1 cellular context compared by ENCODE assay signal in the genomic region with DNA sequence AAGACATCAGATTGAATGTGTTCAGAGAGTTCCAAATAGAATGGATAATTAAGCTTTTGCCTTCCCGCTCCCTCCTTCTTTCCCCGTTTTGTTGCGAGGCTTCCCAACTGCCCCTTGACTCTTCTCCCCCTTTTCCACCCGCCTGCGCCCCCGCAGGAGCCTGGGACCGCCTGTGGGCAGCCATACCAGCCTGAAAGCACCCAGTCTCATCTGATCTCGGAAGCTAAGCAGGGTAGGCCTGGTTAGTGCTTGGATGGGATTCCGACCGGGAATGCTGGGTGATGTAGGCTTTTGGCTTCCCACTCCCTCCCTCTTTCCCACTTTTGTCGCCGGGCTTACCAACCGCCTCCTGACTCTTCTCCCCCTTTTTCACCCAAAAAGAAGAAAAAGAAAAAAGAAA.
TF ChIP-seq lines count a peak whose summit lies in the region.

No MANE protein-coding gene starts in this region.

TF ChIP-seq in H1, 55 proteins besides CTCF, POLR2A, EP300 and RAD21:
- TF ChIP-seq EGR1 (IDR thresholded peaks at IDR 0.05; ENCODE audit: borderline replicate concordance, low read depth, low read length): peak; percentile 57; the same call in 1 of the 2 replicates
- TF ChIP-seq SIN3A (conservative IDR thresholded peaks at IDR 0.05 in 1 of 2, IDR thresholded peaks at IDR 0.05 in 1 of 2; ENCODE audit: low read depth in 1 of 2, low read length in 2 of 2): no peak
- TF ChIP-seq, protein P1, sequence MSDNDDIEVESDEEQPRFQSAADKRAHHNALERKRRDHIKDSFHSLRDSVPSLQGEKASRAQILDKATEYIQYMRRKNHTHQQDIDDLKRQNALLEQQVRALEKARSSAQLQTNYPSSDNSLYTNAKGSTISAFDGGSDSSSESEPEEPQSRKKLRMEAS (IDR thresholded peaks at IDR 0.05): 0 out of 2 replicates have a peak, but pooled peaks have one; percentile 12
- TF ChIP-seq, protein P2, sequence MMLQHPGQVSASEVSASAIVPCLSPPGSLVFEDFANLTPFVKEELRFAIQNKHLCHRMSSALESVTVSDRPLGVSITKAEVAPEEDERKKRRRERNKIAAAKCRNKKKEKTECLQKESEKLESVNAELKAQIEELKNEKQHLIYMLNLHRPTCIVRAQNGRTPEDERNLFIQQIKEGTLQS (IDR thresholded peaks at IDR 0.05; ENCODE audit: insufficient read depth, low read depth, low read length): no peak
- TF ChIP-seq SUZ12 (IDR thresholded peaks at IDR 0.05; ENCODE audit: low read length): no peak
- peak; percentile 65; the same call in 1 of the 2 replicates for TF ChIP-seq TEAD4 (IDR thresholded peaks at IDR 0.05; ENCODE audit: low read depth, low read length)
- TF ChIP-seq TBP (IDR thresholded peaks at IDR 0.05; ENCODE audit: low read depth, low read length): peak; percentile 37; the same call in 1 of the 2 replicates
